9 cellular contexts compared by ENCODE assay signal in the genomic region with DNA sequence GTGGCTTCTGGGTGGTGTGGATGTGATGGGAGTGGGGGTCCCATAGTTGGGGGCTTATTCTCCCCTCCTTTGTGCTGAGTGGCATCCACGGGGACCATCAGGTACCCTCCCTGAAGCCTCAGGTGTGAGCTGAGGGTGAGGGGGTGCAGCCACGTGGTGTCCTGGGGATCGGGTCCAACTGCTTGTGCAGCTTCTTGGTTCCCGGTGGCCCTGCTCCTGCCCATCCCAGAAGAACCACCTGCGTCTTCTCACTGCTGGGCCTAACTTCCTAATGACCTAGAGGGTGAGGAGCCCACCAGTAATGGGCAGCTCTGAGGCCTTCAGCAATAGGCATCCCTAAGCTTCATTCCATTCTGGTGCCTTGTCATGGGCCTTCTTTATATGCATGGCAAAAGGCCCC. TPM values are rescaled to one million over a fixed set of nuclear protein-coding genes. Genes with fewer than 3 reads are reported as not detected.
"Had no signal": no experiment of that assay in that cellular context is flagged by ENCODE, and none has a peak within 500 bp of the region (broad histone marks: within the 10 kb centered on the region; RNA-seq: fewer than 3 reads in every experiment).

No MANE protein-coding gene starts in this region.

RNA-seq across cellular contexts. Expression of a gene that starts 1.5 kb away (rescaled TPM):
- total RNA-seq: skeletal muscle tissue had no signal

RNA-seq across cellular contexts. Expression of a gene that starts 20.4 kb away (rescaled TPM):
- total RNA-seq: activated CD8-positive, alpha-beta T cell treated with anti-CD3 and anti-CD28 coated beads for 36 hours; dermis blood vessel endothelial cell; SK-MEL-5; skeletal muscle tissue; WTC11 had no signal
- polyA plus RNA-seq: neural cell had no signal

RNA-seq across cellular contexts. Expression of a gene that starts 20.4 kb away (rescaled TPM):
- total RNA-seq: SK-MEL-5, skeletal muscle tissue, uterus had no signal

RNA-seq across cellular contexts. Expression of a gene that starts 45.4 kb away (rescaled TPM):
- total RNA-seq: activated CD8-positive, alpha-beta T cell treated with anti-CD3 and anti-CD28 coated beads for 36 hours; chondrocyte; dermis blood vessel endothelial cell; glomerular endothelial cell; SK-MEL-5; WTC11 had no signal
- polyA plus RNA-seq: neural cell had no signal
